Comparison of ENCODE assay signal across 8 cellular contexts in genomic region chr10:87095241-87095945, GRCh38. TPM values are rescaled to one million over a fixed set of nuclear protein-coding genes. Genes with fewer than 3 reads are reported as not detected.
DNase-seq lines count a peak whose midpoint lies in the region; ATAC-seq and TF ChIP-seq lines count a peak whose summit lies in the region.

No MANE protein-coding gene starts in this region.

- DNase-seq in COLO668 (lab: John Stamatoyannopoulos, UW; ENCODE audit: unreplicated experiment) (peak; percentile 71), SK-MEL-5 (ENCODE audit: low read depth, low spot score) (peak; percentile 65), globus pallidus (ENCODE audit: low spot score) (peak; percentile 69), osteoblast (ENCODE audit: insufficient read length, low spot score, missing footprints) (peak; percentile 94), thoracic aorta (ENCODE audit: low spot score) (peak; percentile 68)
- DNase-seq in activated naive CD4-positive, alpha-beta T cell treated with anti-CD3 and anti-CD28 coated beads for 36 hours: peak; percentile 78

- H3K36me3 Mint-ChIP-seq in activated naive CD4-positive, alpha-beta T cell treated with anti-CD3 and anti-CD28 coated beads for 36 hours (ENCODE audit: low read depth): peaks cover 24% of the 10 kb centered on the region

- H3K27me3 ChIP-seq in osteoblast (ENCODE audit: insufficient read depth, low read length) (no peaks in the 10 kb centered on the region), thoracic aorta (replicated peaks; ENCODE audit: insufficient read depth) (no peaks in the 10 kb centered on the region)

- TF ChIP-seq CTCF in osteoblast (IDR thresholded peaks at IDR 0.05; ENCODE audit: extremely low read depth, low read depth, low read length) (no peak), thoracic aorta (IDR thresholded peaks at IDR 0.05) (no peak)

- H3K4me3 Mint-ChIP-seq in activated naive CD4-positive, alpha-beta T cell treated with anti-CD3 and anti-CD28 coated beads for 36 hours: peak overlapping the region; percentile 81

- in situ Hi-C loops in SK-MEL-5 (cut with HindIII; ENCODE audit: low pct_unique_long_range_greater_than_20kb, low sequenced_read_pairs): no loop called here

- peak overlapping the region; percentile 95 for H2AFZ ChIP-seq in osteoblast (ENCODE audit: low read length)

- H3K27ac ChIP-seq in osteoblast (ENCODE audit: low read depth, low read length) (peak overlapping the region; percentile 93), thoracic aorta (peak overlapping the region; percentile 90 to 91)

- CTCF ChIA-PET in activated naive CD4-positive, alpha-beta T cell treated with anti-CD3 and anti-CD28 coated beads for 36 hours (lab: Charles Lee): interaction anchor here (1.3 kb wide), 1 partner anchor 158 kb away, joined by 3 read pairs; no protein-coding TSS in a partner anchor

- H3K79me2 ChIP-seq in osteoblast (ENCODE audit: insufficient read depth, low read length): peaks cover 84% of the 10 kb centered on the region

- H3K9me3 Mint-ChIP-seq in activated naive CD4-positive, alpha-beta T cell treated with anti-CD3 and anti-CD28 coated beads for 36 hours: no peaks in the 10 kb centered on the region

- peaks cover 15% of the 10 kb centered on the region for H4K20me1 ChIP-seq in osteoblast (ENCODE audit: insufficient read depth, low read length)

- H3K36me3 ChIP-seq in osteoblast (ENCODE audit: insufficient read depth, low read length): peaks cover 4% of the 10 kb centered on the region
- no peaks in the 10 kb centered on the region for H3K36me3 ChIP-seq in thoracic aorta

- H3K9me3 ChIP-seq in osteoblast (ENCODE audit: low read depth, low read length) (no peaks in the 10 kb centered on the region), thoracic aorta (no peaks in the 10 kb centered on the region)

- ATAC-seq in GM19452 (IDR thresholded peaks at IDR 0.05; ENCODE audit: unreplicated experiment): peak; percentile 50
- ATAC-seq in HG03565 (IDR thresholded peaks at IDR 0.05; ENCODE audit: unreplicated experiment): peak; percentile 49
- ATAC-seq in thoracic aorta (ENCODE audit: insufficient number of reproducible peaks, low FRiP score, low read depth): peak; percentile 62

- peak overlapping the region; percentile 90 for H3K4me2 ChIP-seq in osteoblast (ENCODE audit: insufficient read depth, low read length)

- intact Hi-C loops in activated naive CD4-positive, alpha-beta T cell treated with anti-CD3 and anti-CD28 coated beads for 36 hours (cut with micrococcal nuclease): loop anchor here (2.0 to 10.0 kb wide), 6 partner anchors 157 to 723 kb away; partner anchors contain the start of genes ATAD1 and BMPR1A

- H3K27me3 Mint-ChIP-seq in activated naive CD4-positive, alpha-beta T cell treated with anti-CD3 and anti-CD28 coated beads for 36 hours (ENCODE audit: low read depth): no peaks in the 10 kb centered on the region

- peaks cover 29% of the 10 kb centered on the region for H3K4me1 ChIP-seq in osteoblast (ENCODE audit: insufficient read depth, low read length)
- peaks cover 7 to 24% of the 10 kb centered on the region in 2 donors for H3K4me1 ChIP-seq in thoracic aorta (ENCODE audit: control insufficient read depth in 1 of 2, low read depth in 2 of 2)

- peak overlapping the region; percentile 81 for H3K4me3 ChIP-seq in osteoblast (ENCODE audit: insufficient read depth, low read length)
- H3K4me3 ChIP-seq in thoracic aorta: peak overlapping the region; percentile 86

- H3K27ac Mint-ChIP-seq in activated naive CD4-positive, alpha-beta T cell treated with anti-CD3 and anti-CD28 coated beads for 36 hours: peak overlapping the region; percentile 73

- H3K4me1 Mint-ChIP-seq in activated naive CD4-positive, alpha-beta T cell treated with anti-CD3 and anti-CD28 coated beads for 36 hours (ENCODE audit: low read depth): peaks cover 36% of the 10 kb centered on the region

RNA-seq across cellular contexts. Expression of gene SHLD2, which starts 0.4 kb away (rescaled TPM):
- total RNA-seq in SK-MEL-5 (2014; rRNA removed; shearing (Covaris generic)): 32.0 and 32.6 TPM in 2 replicates
- 16.7 and 21.0 TPM in 2 replicates for polyA plus RNA-seq in SK-MEL-5 (2015; cell fraction: cytosol; rRNA removed)
- polyA plus RNA-seq in SK-MEL-5 (2015; cell fraction: nucleus; rRNA removed): 30.7 and 31.4 TPM in 2 replicates
- total RNA-seq in activated naive CD4-positive, alpha-beta T cell treated with anti-CD3 and anti-CD28 coated beads for 36 hours: 10 to 100 TPM; 16.7 to 17.6 TPM
- total RNA-seq in osteoblast (39.5 and 40.9 TPM in 2 replicates), thoracic aorta (10 to 100 TPM; 18.1 to 28.9 TPM)

RNA-seq across cellular contexts. Expression of gene GLUD1, which starts 0.8 kb away (rescaled TPM):
- total RNA-seq in SK-MEL-5 (2014; rRNA removed; shearing (Covaris generic)): 110 and 122 TPM in 2 replicates
- polyA plus RNA-seq in SK-MEL-5 (2015; cell fraction: cytosol; rRNA removed): 71.2 and 87.7 TPM in 2 replicates
- 35.5 and 45.2 TPM in 2 replicates for polyA plus RNA-seq in SK-MEL-5 (2015; cell fraction: nucleus; rRNA removed)
- total RNA-seq in activated naive CD4-positive, alpha-beta T cell treated with anti-CD3 and anti-CD28 coated beads for 36 hours: 100 to 1,000 TPM; 166 to 168 TPM
- total RNA-seq in osteoblast (212 and 221 TPM in 2 replicates), thoracic aorta (100 to 1,000 TPM; 141 to 189 TPM)

Comparison
In these comparisons a context has a peak if more than half of its experiments do, and no peak if none do; other contexts are left out.
1. Peak in every context shown above with its lines: DNase-seq, ATAC-seq, H3K4me3 ChIP-seq and H3K27ac ChIP-seq.